In the genomic region with DNA sequence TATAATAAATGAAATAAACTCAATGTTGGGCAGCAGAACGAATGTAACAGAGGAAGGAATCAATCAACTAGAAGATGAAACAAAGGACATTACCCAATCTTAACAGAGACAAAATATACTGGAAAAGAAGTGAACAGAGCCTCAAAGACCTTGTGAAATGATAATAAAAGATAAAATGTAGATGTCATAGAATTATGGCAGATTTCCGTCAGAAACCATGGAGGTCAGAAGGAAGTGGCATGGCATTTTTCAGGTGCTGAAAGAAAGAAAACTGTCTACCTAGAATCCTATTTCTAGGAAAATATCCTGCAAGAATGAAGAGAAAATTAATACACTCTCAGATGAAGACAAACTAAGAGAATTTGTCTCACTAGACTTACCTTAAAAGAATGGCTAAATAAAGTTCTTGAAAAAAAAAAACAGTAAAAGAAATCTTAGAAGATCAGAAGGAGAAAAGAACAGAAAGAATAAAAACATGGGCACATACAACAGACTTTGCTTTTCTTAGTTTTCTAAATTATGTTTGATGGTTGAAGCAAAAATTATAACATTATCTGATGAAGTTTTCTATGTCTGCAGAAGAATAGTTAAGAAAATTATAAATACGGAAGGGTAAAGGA, we compare ENCODE assay signal across 23 cellular contexts. TPM values are rescaled to one million over a fixed set of nuclear protein-coding genes. Genes with fewer than 3 reads are reported as not detected.
DNase-seq lines count a peak whose midpoint lies in the region; ATAC-seq, FAIRE-seq and TF ChIP-seq lines count a peak whose summit lies in the region.
"Had no signal": no experiment of that assay in that cellular context is flagged by ENCODE, and none has a peak within 500 bp of the region (broad histone marks: within the 10 kb centered on the region; RNA-seq: fewer than 3 reads in every experiment).

No MANE protein-coding gene starts in this region.

- POLR2A ChIA-PET in CD4-positive, alpha-beta memory T cell (lab: Charles Lee; ENCODE audit: partially characterized antibody), result interaction anchor here (1.8 to 5.0 kb wide), 2 partner anchors 20 to 25 kb away, joined by 16 to 46 read pairs; partner anchors contain the start of gene ZBTB2
- POLR2A ChIA-PET in K562 (lab: Yijun Ruan, JAX), result interaction anchor here (1.8 kb wide), 1 partner anchor 10 kb away, joined by 4 read pairs; no protein-coding TSS in a partner anchor

- H3K27me3 Mint-ChIP-seq in natural killer cell (ENCODE audit: low read depth in 2 of 2), result no peaks in the 10 kb centered on the region
- no peaks in the 10 kb centered on the region for H3K27me3 Mint-ChIP-seq in natural killer cell treated with Interleukin-12 subunit alpha and Interleukin-12 subunit beta and Interleukin-15 and Interleukin-18, amount 100 ng/mL, for 72 hours
- H3K27me3 Mint-ChIP-seq in CD4-positive, alpha-beta memory T cell, result no peaks in the 10 kb centered on the region
- H3K27me3 Mint-ChIP-seq in stimulated activated naive CD8-positive, alpha-beta T cell treated with anti-CD3 and anti-CD28 coated beads, Interleukin-15, amount 100 ng/mL, for 72 hours, result no peaks in the 10 kb centered on the region

- no peak for TF ChIP-seq CTCF in natural killer cell (IDR thresholded peaks at IDR 0.05)
- no peak for TF ChIP-seq CTCF in K562 (IDR thresholded peaks at IDR 0.05 in 2 of 3, conservative IDR thresholded peaks at IDR 0.05 in 1 of 3; ENCODE audit: insufficient read depth in 2 of 3, low read depth in 1 of 3, low read length in 3 of 3)

- TF ChIP-seq RAD21 in K562 (CRISPR knock-in tag; conservative IDR thresholded peaks at IDR 0.05 in 1 of 2, IDR thresholded peaks at IDR 0.05 in 1 of 2), result no peak

- H3K36me3 ChIP-seq in CD4-positive, alpha-beta memory T cell (ENCODE audit: insufficient read depth, low read length), result peaks cover 14% of the 10 kb centered on the region
- peaks cover 75% of the 10 kb centered on the region for H3K36me3 ChIP-seq in K562 (ENCODE audit: control insufficient read depth, insufficient read depth, low read length)
- peaks cover 58% of the 10 kb centered on the region for H3K36me3 ChIP-seq in MG63

- BruUV-seq in K562 (replicated peaks; lab: Mats Ljungman, UMichigan), result no TSS peak

- H3K4me1 Mint-ChIP-seq in natural killer cell, result peaks cover 18 to 22% of the 10 kb centered on the region in 2 donors
- H3K4me1 Mint-ChIP-seq in natural killer cell treated with Interleukin-12 subunit alpha and Interleukin-12 subunit beta and Interleukin-15 and Interleukin-18, amount 100 ng/mL, for 72 hours (ENCODE audit: low read depth in 2 of 2), result peaks cover 6 to 15% of the 10 kb centered on the region in 2 donors
- peaks cover 19 to 28% (median 22%) of the 10 kb centered on the region in 4 donors for H3K4me1 Mint-ChIP-seq in CD4-positive, alpha-beta memory T cell
- H3K4me1 Mint-ChIP-seq in stimulated activated naive CD8-positive, alpha-beta T cell treated with anti-CD3 and anti-CD28 coated beads, Interleukin-15, amount 100 ng/mL, for 72 hours, result peaks cover 17% of the 10 kb centered on the region

- no peaks in the 10 kb centered on the region for H3K9me1 ChIP-seq in K562 (ENCODE audit: control insufficient read depth, insufficient read depth, low read length)

- H3K79me2 ChIP-seq in K562 (ENCODE audit: control insufficient read depth, insufficient read depth, low read length), result no peaks in the 10 kb centered on the region

- H3K9me3 Mint-ChIP-seq in natural killer cell, result no peaks in the 10 kb centered on the region
- H3K9me3 Mint-ChIP-seq in natural killer cell treated with Interleukin-12 subunit alpha and Interleukin-12 subunit beta and Interleukin-15 and Interleukin-18, amount 100 ng/mL, for 72 hours, result no peaks in the 10 kb centered on the region
- peaks cover 0 to 7% (median 3%) of the 10 kb centered on the region in 8 donors for H3K9me3 Mint-ChIP-seq in CD4-positive, alpha-beta memory T cell
- H3K9me3 Mint-ChIP-seq in stimulated activated naive CD8-positive, alpha-beta T cell treated with anti-CD3 and anti-CD28 coated beads, Interleukin-15, amount 100 ng/mL, for 72 hours, result no peaks in the 10 kb centered on the region

- CTCF ChIA-PET in CD4-positive, alpha-beta memory T cell (lab: Charles Lee; ENCODE audit: partially characterized antibody), result interaction anchor here (1.4 to 1.8 kb wide), 3 partner anchors 9 to 523 kb away, joined by 5 to 10 read pairs (median 5); no protein-coding TSS in a partner anchor
- CTCF ChIA-PET in K562 (lab: Yijun Ruan, JAX; ENCODE audit: low intra/inter-chr PET ratio), result no interaction called here

- TF ChIP-seq POLR2A in K562 (conservative IDR thresholded peaks at IDR 0.05), result no peak

- H3K9ac ChIP-seq in K562 (ENCODE audit: insufficient read depth in 1 of 2, low read depth in 2 of 2, low read length in 2 of 2), result no peak overlapping the region
- H3K9ac ChIP-seq: GM23248 had no signal

- in situ Hi-C loops in K562 (cut with MboI), result loop anchor here (25.0 kb wide), 1 partner anchor 1573 kb away; the partner anchor contains the start of gene FBXO5

- H3K4me2 ChIP-seq in K562 (ENCODE audit: insufficient read depth, low read length), result no peak overlapping the region
- H3K4me2 ChIP-seq: PC-9 had no signal

- H3K36me3 Mint-ChIP-seq in natural killer cell, result peaks cover 11% of the 10 kb centered on the region
- H3K36me3 Mint-ChIP-seq in natural killer cell treated with Interleukin-12 subunit alpha and Interleukin-12 subunit beta and Interleukin-15 and Interleukin-18, amount 100 ng/mL, for 72 hours, result peaks cover 33% of the 10 kb centered on the region
- peaks cover 34 to 39% of the 10 kb centered on the region in 2 donors for H3K36me3 Mint-ChIP-seq in CD4-positive, alpha-beta memory T cell

- no peak for DNase-seq in natural killer cell
- DNase-seq in natural killer cell treated with Interleukin-12 subunit alpha and Interleukin-12 subunit beta and Interleukin-15 and Interleukin-18, amount 100 ng/mL, for 72 hours (ENCODE audit: low spot score), result no peak
- no peak for DNase-seq in CD4-positive, alpha-beta memory T cell
- no peak for DNase-seq in K562 (ENCODE audit: extremely low read depth in 1 of 4, low spot score in 3 of 4)
- no peak for DNase-seq in stimulated activated naive CD8-positive, alpha-beta T cell treated with anti-CD3 and anti-CD28 coated beads, Interleukin-15, amount 100 ng/mL, for 72 hours
- no peak for DNase-seq in NCI-H2196 treated with DMSO at 0.1 percent for 48 hours (lab: John Stamatoyannopoulos, UW; ENCODE audit: unreplicated experiment)
- no peak for DNase-seq in MG63
- DNase-seq: GM23248, H7, Kasumi-1, MV-4-11, NCI-H1105 treated with DMSO at 0.1 percent for 48 hours, NCI-H146, NCI-H1930, NCI-H2107, NCI-H526 treated with DMSO at 0.1 percent for 48 hours, PC-9, SHP77 had no signal

- H3K4me3 ChIP-seq in CD4-positive, alpha-beta memory T cell (ENCODE audit: low read length in 2 of 2), result no peak overlapping the region
- no peak overlapping the region for H3K4me3 ChIP-seq in K562
- no peak overlapping the region for H3K4me3 ChIP-seq in MG63
- H3K4me3 ChIP-seq: GM23248, PC-9 had no signal

- WGBS in K562 (ENCODE audit: insufficient coverage, low coverage, missing lambda C conversion rate), result 91% methylated on average over 3 of the region's 3 CpGs

- H3K4me3 Mint-ChIP-seq in natural killer cell, result no peak overlapping the region
- H3K4me3 Mint-ChIP-seq in natural killer cell treated with Interleukin-12 subunit alpha and Interleukin-12 subunit beta and Interleukin-15 and Interleukin-18, amount 100 ng/mL, for 72 hours, result no peak overlapping the region
- H3K4me3 Mint-ChIP-seq in CD4-positive, alpha-beta memory T cell, result peak overlapping the region in 1 of 8 donors; percentile 13
- H3K4me3 Mint-ChIP-seq in stimulated activated naive CD8-positive, alpha-beta T cell treated with anti-CD3 and anti-CD28 coated beads, Interleukin-15, amount 100 ng/mL, for 72 hours, result no peak overlapping the region

- H3K27ac ChIP-seq in CD4-positive, alpha-beta memory T cell (ENCODE audit: low read depth, low read length), result no peak overlapping the region
- no peak overlapping the region for H3K27ac ChIP-seq in K562 (ENCODE audit: extremely low read depth, low read depth, low read length)
- H3K27ac ChIP-seq: C4-2B, GM23248, PC-9, RWPE1 had no signal

- no peak overlapping the region for H2AFZ ChIP-seq in K562 (ENCODE audit: low read depth, low read length)
- H2AFZ ChIP-seq: GM23248, PC-9 had no signal

- no peaks in the 10 kb centered on the region for H3K9me3 ChIP-seq in CD4-positive, alpha-beta memory T cell (ENCODE audit: control insufficient read depth in 1 of 2, low read length in 2 of 2)
- H3K9me3 ChIP-seq in K562 (replicated peaks; ENCODE audit: control insufficient read depth, insufficient read depth, low read depth, low read length) (peaks cover 2% of the 10 kb centered on the region; the same call in 1 of the 2 replicates), MG63 (no peaks in the 10 kb centered on the region)

- H3K4me1 ChIP-seq in CD4-positive, alpha-beta memory T cell (ENCODE audit: insufficient read depth, low read length), result peaks cover 20% of the 10 kb centered on the region
- no peaks in the 10 kb centered on the region for H3K4me1 ChIP-seq in K562 (replicated peaks in 1 of 2; ENCODE audit: control insufficient read depth in 2 of 2, insufficient read depth in 2 of 2, low read length in 2 of 2)

- ATAC-seq in natural killer cell, result no peak
- ATAC-seq in natural killer cell treated with Interleukin-12 subunit alpha and Interleukin-12 subunit beta and Interleukin-15 and Interleukin-18, amount 100 ng/mL, for 72 hours, result no peak
- no peak for ATAC-seq in K562
- no peak for ATAC-seq in stimulated activated naive CD8-positive, alpha-beta T cell treated with anti-CD3 and anti-CD28 coated beads, Interleukin-15, amount 100 ng/mL, for 72 hours
- ATAC-seq: HepG2 had no signal

- H3K27me3 ChIP-seq in CD4-positive, alpha-beta memory T cell (ENCODE audit: insufficient read depth, low read length), result no peaks in the 10 kb centered on the region
- H3K27me3 ChIP-seq in K562 (ENCODE audit: control insufficient read depth in 2 of 2, insufficient read depth in 2 of 2, low read length in 2 of 2) (no peaks in the 10 kb centered on the region), MG63 (no peaks in the 10 kb centered on the region)

- peak overlapping the region; percentile 66 to 75 for H3K27ac Mint-ChIP-seq in natural killer cell
- H3K27ac Mint-ChIP-seq in natural killer cell treated with Interleukin-12 subunit alpha and Interleukin-12 subunit beta and Interleukin-15 and Interleukin-18, amount 100 ng/mL, for 72 hours, result no peak overlapping the region
- H3K27ac Mint-ChIP-seq in CD4-positive, alpha-beta memory T cell, result peak overlapping the region in 5 of 7 donors; percentile 27 to 66 (median 60)
- H3K27ac Mint-ChIP-seq in stimulated activated naive CD8-positive, alpha-beta T cell treated with anti-CD3 and anti-CD28 coated beads, Interleukin-15, amount 100 ng/mL, for 72 hours, result peak overlapping the region; percentile 28 to 59

- FAIRE-seq in K562 (lab: Jason Lieb, UNC), result no peak
- FAIRE-seq: D721Med, GM18507, HepG2 had no signal

- H4K20me1 ChIP-seq in K562 (replicated peaks; ENCODE audit: control insufficient read depth, insufficient read depth, low read length), result no peaks in the 10 kb centered on the region

- TF ChIP-seq EP300 in K562 (IDR thresholded peaks at IDR 0.05; ENCODE audit: low read length), result no peak

- intact Hi-C loops in natural killer cell (cut with micrococcal nuclease), result no loop called here
- intact Hi-C loops in CD4-positive, alpha-beta memory T cell (cut with micrococcal nuclease), result loop anchor here (1.0 kb wide), 1 partner anchor 38 kb away; the partner anchor contains the start of gene RMND1
- intact Hi-C loops in K562 (cut with micrococcal nuclease), result no loop called here

RNA-seq across cellular contexts. Expression of gene ZBTB2, which starts 23.4 kb away (rescaled TPM):
- 10 to 100 TPM; 27.4 to 36.9 (median 29.9) TPM for total RNA-seq in natural killer cell
- total RNA-seq in natural killer cell treated with Interleukin-12 subunit alpha and Interleukin-12 subunit beta and Interleukin-15 and Interleukin-18, amount 100 ng/mL, for 72 hours, result 10 to 100 TPM; 20.4 to 23.8 TPM
- total RNA-seq in CD4-positive, alpha-beta memory T cell, result 10 to 100 TPM; 27.9 to 29.5 TPM
- 10 to 100 TPM; 19.6 to 25.5 TPM for polyA plus RNA-seq in CD4-positive, alpha-beta memory T cell
- total RNA-seq in K562 (2011; cell fraction: chromatin; rRNA removed; ENCODE audit: low replicate concordance), result 5.8 and 7.3 TPM in 2 replicates
- total RNA-seq in K562 (2011; cell fraction: nucleolus; rRNA removed), result 2.9 and 3.5 TPM in 2 replicates
- total RNA-seq in K562 (2011; cell fraction: nucleoplasm; rRNA removed), result 4.9 and 6.0 TPM in 2 replicates
- total RNA-seq in K562 (2014; rRNA removed), result 13.3 and 17.3 TPM in 2 replicates
- total RNA-seq in K562 (2014; rRNA removed; fragmentation: Illumina TruSeq; extraction: Trizol), result 17.0 and 18.9 TPM in 2 replicates
- 21.8 and 23.3 TPM in 2 replicates for total RNA-seq in K562 (2015; rRNA removed; fragmentation: Illumina TruSeq; extraction: Trizol)
- 15.2 and 16.4 TPM in 2 replicates for total RNA-seq in K562 (2021)
- polyA plus RNA-seq in K562 (2011; rRNA removed), result 12.7 and 17.2 TPM in 2 replicates
- polyA plus RNA-seq in K562 (2011; cell fraction: cytosol; rRNA removed), result 12.9 and 17.2 TPM in 2 replicates
- 6.1 and 6.8 TPM in 2 replicates for polyA plus RNA-seq in K562 (2011; cell fraction: nucleus; rRNA removed)
- 12.4 and 14.8 TPM in 2 replicates for polyA plus RNA-seq in K562 (2012)
- 20.8 and 26.2 TPM in 2 replicates for polyA plus RNA-seq in K562 (2014; fragmentation: Illumina TruSeq; extraction: Trizol)
- polyA plus RNA-seq in K562 (2014; fragmentation: Nextera tagmentation; extraction: Ambion mirVana), result 1 to 10 TPM; 5.1 to 6.0 TPM
- 14.5 and 18.1 TPM in 2 replicates for polyA plus RNA-seq in K562 (2014; rRNA removed)
- 18.4 and 28.1 TPM in 2 replicates for polyA minus RNA-seq in K562 (2011; rRNA and poly(A)+ RNA removed)
- polyA minus RNA-seq in K562 (2011; cell fraction: cytosol; rRNA and poly(A)+ RNA removed), result 5.6 and 9.1 TPM in 2 replicates
- polyA minus RNA-seq in K562 (2011; cell fraction: nucleus; rRNA and poly(A)+ RNA removed), result 2.6 and 3.8 TPM in 2 replicates
- total RNA-seq in MG63 (2014; rRNA removed; shearing (Covaris generic); ENCODE audit: low replicate concordance), result 23.3 and 34.0 TPM in 2 replicates

RNA-seq across cellular contexts. Expression of gene RMND1, which starts 37.2 kb away (rescaled TPM):
- total RNA-seq in natural killer cell (10 to 100 TPM; 10.6 to 14.7 (median 11.3) TPM), K562 (2014; rRNA removed) (27.8 and 29.6 TPM in 2 replicates), K562 (2014; rRNA removed; fragmentation: Illumina TruSeq; extraction: Trizol) (47.8 and 51.5 TPM in 2 replicates), K562 (2015; rRNA removed; fragmentation: Illumina TruSeq; extraction: Trizol) (42.9 and 45.2 TPM in 2 replicates), K562 (2021) (25.2 and 26.9 TPM in 2 replicates)
- total RNA-seq in natural killer cell treated with Interleukin-12 subunit alpha and Interleukin-12 subunit beta and Interleukin-15 and Interleukin-18, amount 100 ng/mL, for 72 hours, result 10 to 100 TPM; 19.2 to 27.3 TPM
- total RNA-seq in CD4-positive, alpha-beta memory T cell, result 10 to 100 TPM; 17.0 to 17.5 TPM
- polyA plus RNA-seq in CD4-positive, alpha-beta memory T cell, result 10 to 100 TPM in 1 of 2 donors, 1 to 10 TPM in 1; 6.3 to 13.1 TPM
- total RNA-seq in K562 (2011; cell fraction: chromatin; rRNA removed; ENCODE audit: low replicate concordance), result 40.6 and 86.4 TPM in 2 replicates
- 24.5 and 31.5 TPM in 2 replicates for total RNA-seq in K562 (2011; cell fraction: nucleolus; rRNA removed)
- total RNA-seq in K562 (2011; cell fraction: nucleoplasm; rRNA removed), result 40.5 and 43.6 TPM in 2 replicates
- polyA plus RNA-seq in K562 (2011; rRNA removed) (26.7 and 33.3 TPM in 2 replicates), K562 (2014; fragmentation: Illumina TruSeq; extraction: Trizol) (37.2 and 42.6 TPM in 2 replicates), K562 (2014; fragmentation: Nextera tagmentation; extraction: Ambion mirVana) (10 to 100 TPM; 36.2 to 38.4 TPM), K562 (2014; rRNA removed) (32.2 and 35.1 TPM in 2 replicates)
- 8.1 and 14.3 TPM in 2 replicates for polyA plus RNA-seq in K562 (2011; cell fraction: cytosol; rRNA removed)
- polyA plus RNA-seq in K562 (2011; cell fraction: nucleus; rRNA removed), result 8.1 and 8.3 TPM in 2 replicates
- 25.7 and 41.6 TPM in 2 replicates for polyA plus RNA-seq in K562 (2012)
- 50.2 and 53.2 TPM in 2 replicates for polyA minus RNA-seq in K562 (2011; rRNA and poly(A)+ RNA removed)
- polyA minus RNA-seq in K562 (2011; cell fraction: cytosol; rRNA and poly(A)+ RNA removed), result 13.4 and 19.6 TPM in 2 replicates
- 23.3 and 31.4 TPM in 2 replicates for polyA minus RNA-seq in K562 (2011; cell fraction: nucleus; rRNA and poly(A)+ RNA removed)
- total RNA-seq in MG63 (2014; rRNA removed; shearing (Covaris generic); ENCODE audit: low replicate concordance), result 19.2 and 23.5 TPM in 2 replicates

Comparison
In these comparisons a context has a peak if more than half of its experiments do, and no peak if none do; other contexts are left out.
1. H3K27ac Mint-ChIP-seq: peak in natural killer cell (2 of 2), CD4-positive, alpha-beta memory T cell (5 of 7) and stimulated activated naive CD8-positive, alpha-beta T cell treated with anti-CD3 and anti-CD28 coated beads, Interleukin-15, amount 100 ng/mL, for 72 hours (2 of 2); none in natural killer cell treated with Interleukin-12 subunit alpha and Interleukin-12 subunit beta and Interleukin-15 and Interleukin-18, amount 100 ng/mL, for 72 hours (0 of 2).